ENCODE assay signal across 25 cellular contexts in genomic region chr6:130046711-130047439, GRCh38.
"Had no signal": no experiment of that assay in that cellular context is flagged by ENCODE, and none has a peak within 500 bp of the region (broad histone marks: within the 10 kb centered on the region; RNA-seq: fewer than 3 reads in every experiment).

No MANE protein-coding gene starts in this region.

- H3K27ac ChIP-seq: esophagus squamous epithelium, gastrocnemius medialis, heart left ventricle, left ventricle myocardium inferior, parathyroid adenoma, skin epidermis, suprapubic skin, WERI-Rb-1 had no signal

- H3K4me3 Mint-ChIP-seq: activated CD4-positive, alpha-beta memory T cell treated with anti-CD3 and anti-CD28 coated beads for 36 hours; activated CD4-positive, alpha-beta T cell treated with anti-CD3 and anti-CD28 coated beads for 36 hours; activated CD8-positive, alpha-beta memory T cell treated with anti-CD3 and anti-CD28 coated beads, Interleukin-2, amount 10 ng/mL, durations not matched to agents 7 days and 5 days; activated naive CD4-positive, alpha-beta T cell treated with anti-CD3 and anti-CD28 coated beads, Interleukin-2, amount 50 U/mL, for 24 hours; activated T-cell treated with anti-CD3 and anti-CD28 coated beads, Interleukin-2, amount 50 U/mL, for 24 hours; brain; central memory CD8-positive, alpha-beta T cell; memory B cell; naive thymus-derived CD8-positive, alpha-beta T cell; T-helper 1 cell treated with Interleukin-12 subunit alpha and Interleukin-12 subunit beta and Interleukin-4 antibody, amounts not matched to agents 30 μg/mL and 1 μg/mL, for 36 hours had no signal

- H3K27ac Mint-ChIP-seq: activated CD4-positive, alpha-beta memory T cell treated with anti-CD3 and anti-CD28 coated beads for 36 hours; activated CD4-positive, alpha-beta T cell treated with anti-CD3 and anti-CD28 coated beads for 36 hours; activated CD8-positive, alpha-beta memory T cell treated with anti-CD3 and anti-CD28 coated beads, Interleukin-2, amount 10 ng/mL, durations not matched to agents 7 days and 5 days; activated naive CD4-positive, alpha-beta T cell treated with anti-CD3 and anti-CD28 coated beads, Interleukin-2, amount 50 U/mL, for 24 hours; activated T-cell treated with anti-CD3 and anti-CD28 coated beads, Interleukin-2, amount 50 U/mL, for 24 hours; brain; T-helper 1 cell treated with Interleukin-12 subunit alpha and Interleukin-12 subunit beta and Interleukin-4 antibody, amounts not matched to agents 30 μg/mL and 1 μg/mL, for 36 hours had no signal

- H2AFZ ChIP-seq: parathyroid adenoma had no signal

- ATAC-seq: activated CD4-positive, alpha-beta T cell treated with anti-CD3 and anti-CD28 coated beads for 36 hours; activated CD8-positive, alpha-beta memory T cell treated with anti-CD3 and anti-CD28 coated beads, Interleukin-2, amount 10 ng/mL, durations not matched to agents 7 days and 5 days; gastrocnemius medialis; heart left ventricle; naive thymus-derived CD8-positive, alpha-beta T cell had no signal

- H3K27me3 Mint-ChIP-seq: activated CD4-positive, alpha-beta memory T cell treated with anti-CD3 and anti-CD28 coated beads for 36 hours; activated CD4-positive, alpha-beta T cell treated with anti-CD3 and anti-CD28 coated beads for 36 hours; activated CD8-positive, alpha-beta memory T cell treated with anti-CD3 and anti-CD28 coated beads, Interleukin-2, amount 10 ng/mL, durations not matched to agents 7 days and 5 days; activated naive CD4-positive, alpha-beta T cell treated with anti-CD3 and anti-CD28 coated beads, Interleukin-2, amount 50 U/mL, for 24 hours; activated T-cell treated with anti-CD3 and anti-CD28 coated beads, Interleukin-2, amount 50 U/mL, for 24 hours; brain; central memory CD8-positive, alpha-beta T cell; memory B cell; naive thymus-derived CD8-positive, alpha-beta T cell had no signal

- H3K9me3 Mint-ChIP-seq: activated CD4-positive, alpha-beta memory T cell treated with anti-CD3 and anti-CD28 coated beads for 36 hours; activated naive CD4-positive, alpha-beta T cell treated with anti-CD3 and anti-CD28 coated beads, Interleukin-2, amount 50 U/mL, for 24 hours; activated T-cell treated with anti-CD3 and anti-CD28 coated beads, Interleukin-2, amount 50 U/mL, for 24 hours; central memory CD8-positive, alpha-beta T cell; memory B cell; naive thymus-derived CD8-positive, alpha-beta T cell; T-helper 1 cell treated with Interleukin-12 subunit alpha and Interleukin-12 subunit beta and Interleukin-4 antibody, amounts not matched to agents 30 μg/mL and 1 μg/mL, for 36 hours had no signal

- H3K9ac ChIP-seq: parathyroid adenoma had no signal

- H3K27me3 ChIP-seq: esophagus squamous epithelium, gastrocnemius medialis, heart left ventricle, suprapubic skin had no signal

- DNase-seq: activated CD4-positive, alpha-beta memory T cell treated with anti-CD3 and anti-CD28 coated beads for 36 hours; activated CD4-positive, alpha-beta T cell treated with anti-CD3 and anti-CD28 coated beads for 36 hours; activated CD8-positive, alpha-beta memory T cell treated with anti-CD3 and anti-CD28 coated beads, Interleukin-2, amount 10 ng/mL, durations not matched to agents 7 days and 5 days; activated effector memory CD4-positive, alpha-beta T cell treated with Interleukin-2 at 50 U/mL for 16 hours; activated T-cell treated with anti-CD3 and anti-CD28 coated beads, Interleukin-2, amount 50 U/mL, for 24 hours; amniotic stem cell; cortex of kidney; effector CD4-positive, alpha-beta T cell; esophagus squamous epithelium; gastrocnemius medialis; heart left ventricle; left ventricle myocardium inferior; naive thymus-derived CD8-positive, alpha-beta T cell; stimulated activated CD4-positive, alpha-beta T cell treated with anti-CD3 and anti-CD28 coated beads, Interleukin-4, amount 100 ng/mL, for 24 hours; stimulated activated naive CD4-positive, alpha-beta T cell treated with Interleukin-2 at 50 U/mL for 16 hours; trophoblast cell; WERI-Rb-1 had no signal

- H3K4me3 ChIP-seq: esophagus squamous epithelium, gastrocnemius medialis, heart left ventricle, left ventricle myocardium inferior, skin epidermis, suprapubic skin had no signal

- H3K4me1 ChIP-seq: esophagus squamous epithelium, gastrocnemius medialis, heart left ventricle, left ventricle myocardium inferior, parathyroid adenoma, suprapubic skin had no signal

- H3K4me1 Mint-ChIP-seq: activated CD4-positive, alpha-beta T cell treated with anti-CD3 and anti-CD28 coated beads for 36 hours; brain had no signal

- H3K9me3 ChIP-seq: esophagus squamous epithelium, gastrocnemius medialis, heart left ventricle, left ventricle myocardium inferior, suprapubic skin had no signal

- H3K36me3 ChIP-seq: WERI-Rb-1 had no signal
